ENCODE assay signal across 11 cellular contexts in genomic region chr6:11329841-11330765, GRCh38.
DNase-seq lines count a peak whose midpoint lies in the region; ATAC-seq and TF ChIP-seq lines count a peak whose summit lies in the region.
"Had no signal": no experiment of that assay in that cellular context is flagged by ENCODE, and none has a peak within 500 bp of the region (broad histone marks: within the 10 kb centered on the region; RNA-seq: fewer than 3 reads in every experiment).

No MANE protein-coding gene starts in this region.

- H2AK5ac ChIP-seq in mesendoderm (ENCODE audit: low read length): no peak overlapping the region

- 49 to 63% methylated on average over 11 of the region's 11 CpGs for WGBS in lung, 2 donors
- no CpG with 5 or more reads among the region's 11 CpGs for WGBS in mesendoderm (ENCODE audit: extremely low coverage, insufficient coverage, low lambda C conversion rate)

- H3K27ac ChIP-seq in lung (ENCODE audit: low read depth in 1 of 2, low read length in 1 of 2): peak overlapping the region in 1 of 2 donors; percentile 58
- H3K27ac ChIP-seq in uterus: peak overlapping the region; percentile 19 to 47
- H3K27ac ChIP-seq in mesendoderm (ENCODE audit: low read depth, low read length): no peak overlapping the region
- H3K27ac ChIP-seq: psoas muscle had no signal

- no peak overlapping the region for H2BK5ac ChIP-seq in mesendoderm (ENCODE audit: low read length)

- no peak overlapping the region for H3K4me2 ChIP-seq in mesendoderm (ENCODE audit: low read length)

- peak overlapping the region; percentile 91 for H3K27ac Mint-ChIP-seq in activated T-helper 1 cell treated with anti-CD3 and anti-CD28 coated beads, Interleukin-12 subunit alpha, Interleukin-12 subunit beta, Interleukin-2, Interleukin-4 antibody, amounts not matched to agents 30 ng/mL and 10 ng/mL and 1 ng/mL, durations not matched to agents 14 hours and 24 hours and 36 hours

- peak; percentile 48 for ATAC-seq in Right ventricle myocardium superior (ENCODE audit: poor library complexity)
- peak; percentile 7 for ATAC-seq in lung (ENCODE audit: insufficient read depth, low FRiP score)
- ATAC-seq: psoas muscle had no signal

- no peaks in the 10 kb centered on the region for H3K27me3 Mint-ChIP-seq in activated T-helper 1 cell treated with anti-CD3 and anti-CD28 coated beads, Interleukin-12 subunit alpha, Interleukin-12 subunit beta, Interleukin-2, Interleukin-4 antibody, amounts not matched to agents 30 ng/mL and 10 ng/mL and 1 ng/mL, durations not matched to agents 14 hours and 24 hours and 36 hours (ENCODE audit: insufficient read depth)

- intact Hi-C loops in Right ventricle myocardium superior (cut with DNase I): no loop called here
- intact Hi-C loops in cardiac septum (cut with DNase I): no loop called here
- intact Hi-C loops in activated T-helper 1 cell treated with anti-CD3 and anti-CD28 coated beads, Interleukin-12 subunit alpha, Interleukin-12 subunit beta, Interleukin-2, Interleukin-4 antibody, amounts not matched to agents 30 ng/mL and 10 ng/mL and 1 ng/mL, durations not matched to agents 14 hours and 24 hours and 36 hours (cut with micrococcal nuclease): loop anchor here (1.0 kb wide), 1 partner anchor 12 kb away; no protein-coding TSS in a partner anchor
- intact Hi-C loops in uterus (cut with DNase I; ENCODE audit: low total_unique reads): no loop called here

- no peak overlapping the region for H2BK15ac ChIP-seq in mesendoderm (replicated peaks; ENCODE audit: low read depth)

- no peak overlapping the region for H2BK120ac ChIP-seq in mesendoderm (ENCODE audit: low read depth, low read length)

- H4K5ac ChIP-seq in mesendoderm (ENCODE audit: low read length): no peak overlapping the region

- H3K36me3 ChIP-seq in lung (ENCODE audit: control insufficient read depth in 2 of 2, insufficient read depth in 2 of 2, low read length in 2 of 2) (peaks cover 0 to 2% of the 10 kb centered on the region in 2 donors), uterus (no peaks in the 10 kb centered on the region), mesendoderm (ENCODE audit: control insufficient read depth, insufficient read depth, low read length) (no peaks in the 10 kb centered on the region)

- H3K27me3 ChIP-seq in lung (ENCODE audit: control insufficient read depth, insufficient read depth) (no peaks in the 10 kb centered on the region), uterus (no peaks in the 10 kb centered on the region), mesendoderm (ENCODE audit: insufficient read depth, low read length, poor library complexity) (no peaks in the 10 kb centered on the region)

- H3K79me2 ChIP-seq in mesendoderm (ENCODE audit: control insufficient read depth, insufficient read depth, low read length): no peaks in the 10 kb centered on the region

- H3K23ac ChIP-seq in mesendoderm (ENCODE audit: low read length): no peak overlapping the region

- TF ChIP-seq CTCF in lung (IDR thresholded peaks at IDR 0.05; ENCODE audit: control extremely low read depth, extremely low read depth) (no peak), uterus (IDR thresholded peaks at IDR 0.05) (no peak)

- H3K4ac ChIP-seq in mesendoderm (ENCODE audit: low read depth, low read length): no peak overlapping the region

- no peak for TF ChIP-seq POLR2A in uterus (IDR thresholded peaks at IDR 0.05)

- H4K8ac ChIP-seq in mesendoderm (ENCODE audit: low read depth, low read length): no peak overlapping the region

- DNase-seq in Right ventricle myocardium superior (no peak), cardiac septum (ENCODE audit: low spot score) (no peak), lung (ENCODE audit: low spot score) (no peak), uterus (no peak), mesendoderm (no peak), middle frontal gyrus (ENCODE audit: extremely low spot score, low spot score) (no peak)
- DNase-seq in activated T-helper 1 cell treated with anti-CD3 and anti-CD28 coated beads, Interleukin-12 subunit alpha, Interleukin-12 subunit beta, Interleukin-2, Interleukin-4 antibody, amounts not matched to agents 30 ng/mL and 10 ng/mL and 1 ng/mL, durations not matched to agents 14 hours and 24 hours and 36 hours (ENCODE audit: low spot score): no peak
- no peak for DNase-seq in activated CD4-positive, alpha-beta T cell treated with anti-CD3 and anti-CD28 coated beads for 1 hour
- DNase-seq: activated CD4-positive, alpha-beta T cell treated with anti-CD3 and anti-CD28 coated beads for 4 hours; NCI-H526 treated with DMSO at 0.1 percent for 48 hours; psoas muscle had no signal

- no peaks in the 10 kb centered on the region for H3K9me3 Mint-ChIP-seq in activated T-helper 1 cell treated with anti-CD3 and anti-CD28 coated beads, Interleukin-12 subunit alpha, Interleukin-12 subunit beta, Interleukin-2, Interleukin-4 antibody, amounts not matched to agents 30 ng/mL and 10 ng/mL and 1 ng/mL, durations not matched to agents 14 hours and 24 hours and 36 hours

- peaks cover 87% of the 10 kb centered on the region for H3K4me1 Mint-ChIP-seq in activated T-helper 1 cell treated with anti-CD3 and anti-CD28 coated beads, Interleukin-12 subunit alpha, Interleukin-12 subunit beta, Interleukin-2, Interleukin-4 antibody, amounts not matched to agents 30 ng/mL and 10 ng/mL and 1 ng/mL, durations not matched to agents 14 hours and 24 hours and 36 hours (ENCODE audit: low read depth)

- no peaks in the 10 kb centered on the region for H3K79me1 ChIP-seq in mesendoderm (ENCODE audit: low read length)

- H3K4me1 ChIP-seq in lung (ENCODE audit: control insufficient read depth in 2 of 2, insufficient read depth in 2 of 2, low read length in 2 of 2) (peaks cover 0 to 8% of the 10 kb centered on the region in 2 donors), uterus (no peaks in the 10 kb centered on the region), mesendoderm (ENCODE audit: control insufficient read depth, low read depth, low read length) (no peaks in the 10 kb centered on the region)
- H3K4me1 ChIP-seq: psoas muscle had no signal

- H3K4me3 ChIP-seq in lung: no peak overlapping the region
- no peak overlapping the region for H3K4me3 ChIP-seq in uterus
- H3K4me3 ChIP-seq in mesendoderm (ENCODE audit: low read length): no peak overlapping the region
- H3K4me3 ChIP-seq: psoas muscle had no signal

- H3K4me3 Mint-ChIP-seq in activated T-helper 1 cell treated with anti-CD3 and anti-CD28 coated beads, Interleukin-12 subunit alpha, Interleukin-12 subunit beta, Interleukin-2, Interleukin-4 antibody, amounts not matched to agents 30 ng/mL and 10 ng/mL and 1 ng/mL, durations not matched to agents 14 hours and 24 hours and 36 hours: peak overlapping the region; percentile 51

- no peak overlapping the region for H3K56ac ChIP-seq in mesendoderm (ENCODE audit: low read length)

- H3K18ac ChIP-seq in mesendoderm (ENCODE audit: low read length): no peak overlapping the region

- H3K9me3 ChIP-seq in lung (ENCODE audit: control insufficient read depth in 2 of 2, insufficient read depth in 1 of 2, low read length in 1 of 2) (no peaks in the 10 kb centered on the region), uterus (no peaks in the 10 kb centered on the region)
- H3K9me3 ChIP-seq: psoas muscle had no signal

- H3K9ac ChIP-seq in mesendoderm (ENCODE audit: low read length): no peak overlapping the region

- peaks cover 54% of the 10 kb centered on the region for H3K36me3 Mint-ChIP-seq in activated T-helper 1 cell treated with anti-CD3 and anti-CD28 coated beads, Interleukin-12 subunit alpha, Interleukin-12 subunit beta, Interleukin-2, Interleukin-4 antibody, amounts not matched to agents 30 ng/mL and 10 ng/mL and 1 ng/mL, durations not matched to agents 14 hours and 24 hours and 36 hours (ENCODE audit: low read depth)
